27 cellular contexts compared by ENCODE assay signal in the genomic region with DNA sequence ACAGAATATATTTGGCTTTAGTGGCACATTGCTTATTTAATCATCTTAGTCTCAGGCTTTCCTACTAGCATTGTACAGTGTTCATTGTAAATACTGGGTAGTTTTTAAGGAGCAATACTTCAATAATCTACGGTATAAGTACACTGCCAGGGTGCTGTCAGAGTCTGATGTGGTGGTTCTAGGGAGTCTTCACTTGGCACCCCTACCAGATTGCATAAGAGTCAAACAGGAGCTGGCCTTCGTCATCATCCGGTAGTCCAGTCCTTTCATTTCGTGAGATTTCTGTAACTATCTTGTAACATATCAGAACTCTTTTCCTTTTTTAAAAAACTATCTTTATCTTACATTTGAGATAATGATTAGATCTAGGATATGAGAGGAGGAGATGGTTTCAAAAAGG.
DNase-seq lines count a peak whose midpoint lies in the region; ATAC-seq and TF ChIP-seq lines count a peak whose summit lies in the region.
"Had no signal": no experiment of that assay in that cellular context is flagged by ENCODE, and none has a peak within 500 bp of the region (broad histone marks: within the 10 kb centered on the region; RNA-seq: fewer than 3 reads in every experiment).

No MANE protein-coding gene starts in this region.

- H3K36me3 Mint-ChIP-seq in T-helper 17 cell (ENCODE audit: low read depth): no peaks in the 10 kb centered on the region

- peaks cover 7% of the 10 kb centered on the region for H3K4me1 ChIP-seq in cardiac muscle cell (ENCODE audit: low read depth)
- H3K4me1 ChIP-seq in osteoblast (ENCODE audit: insufficient read depth, low read length): no peaks in the 10 kb centered on the region
- H3K4me1 ChIP-seq in mucosa of descending colon (ENCODE audit: low read depth): no peaks in the 10 kb centered on the region
- H3K4me1 ChIP-seq: foreskin keratinocyte had no signal

- H3K27me3 ChIP-seq in cardiac muscle cell: no peaks in the 10 kb centered on the region
- H3K27me3 ChIP-seq in osteoblast (ENCODE audit: insufficient read depth, low read length): no peaks in the 10 kb centered on the region
- H3K27me3 ChIP-seq: BLaER1 treated with 17β-estradiol and CSF1 and Interleukin-3, amounts not matched to agents 10 nM and 100 nM; foreskin keratinocyte; hepatocyte had no signal

- H3K4me3 ChIP-seq in AG10803 (ENCODE audit: low read length) (peak overlapping the region; percentile 16), cardiac muscle cell (no peak overlapping the region), osteoblast (ENCODE audit: insufficient read depth, low read length) (no peak overlapping the region), mucosa of descending colon (no peak overlapping the region)
- H3K4me3 ChIP-seq: BLaER1 treated with 17β-estradiol and CSF1 and Interleukin-3, amounts not matched to agents 10 nM and 100 nM; hepatocyte; smooth muscle cell had no signal

- peak; percentile 71 for DNase-seq in AG10803 (ENCODE audit: low read depth)
- peak; percentile 61 for DNase-seq in amniotic epithelial cell (ENCODE audit: low read depth)
- DNase-seq in cardiac muscle cell (ENCODE audit: low read depth in 1 of 2, low spot score in 1 of 2): peak in 1 of 2 donors; percentile 74
- no peak for DNase-seq in osteoblast (ENCODE audit: insufficient read length, low spot score, missing footprints)
- no peak for DNase-seq in mucosa of descending colon
- DNase-seq in NCI-H146 treated with DMSO at 0.1 percent for 48 hours (lab: John Stamatoyannopoulos, UW; ENCODE audit: unreplicated experiment): no peak
- no peak for DNase-seq in NCI-H1694 treated with DMSO at 0.1 percent for 48 hours (lab: John Stamatoyannopoulos, UW)
- no peak for DNase-seq in T-helper 17 cell
- DNase-seq: ACHN; activated CD4-positive, alpha-beta T cell treated with anti-CD3 and anti-CD28 coated beads, Interleukin-2, amount 50 U/mL, for 1 hour; activated naive CD8-positive, alpha-beta T cell treated with anti-CD3 and anti-CD28 coated beads, Interleukin-2, amount 50 U/mL, for 24 hours; activated T-cell treated with anti-CD3 and anti-CD28 coated beads, Interleukin-2, amount 50 U/mL, for 48 hours; foreskin keratinocyte; GOT3; NCI-H1092 treated with DMSO at 0.1 percent for 48 hours; NCI-H1930; NCI-H69; SIG-M5; stimulated activated CD4-positive, alpha-beta T cell treated with anti-CD3 and anti-CD28 coated beads, Interleukin-2, amount 100 ng/mL, for 24 hours; SW 1271; T1000; trophoblast cell had no signal

- no peak overlapping the region for H3K4me3 Mint-ChIP-seq in T-helper 17 cell
- H3K4me3 Mint-ChIP-seq: activated naive CD8-positive, alpha-beta T cell treated with anti-CD3 and anti-CD28 coated beads, Interleukin-2, amount 50 U/mL, for 24 hours; memory B cell had no signal

- H3K9me3 ChIP-seq in cardiac muscle cell (ENCODE audit: low read depth) (no peaks in the 10 kb centered on the region), osteoblast (ENCODE audit: low read depth, low read length) (no peaks in the 10 kb centered on the region), mucosa of descending colon (no peaks in the 10 kb centered on the region), T-helper 17 cell (ENCODE audit: control insufficient read depth, low read length, poor library complexity, severe bottlenecking) (no peaks in the 10 kb centered on the region)
- H3K9me3 ChIP-seq: BLaER1 treated with 17β-estradiol and CSF1 and Interleukin-3, amounts not matched to agents 10 nM and 100 nM had no signal

- peaks cover 8% of the 10 kb centered on the region for H3K27me3 Mint-ChIP-seq in T-helper 17 cell
- H3K27me3 Mint-ChIP-seq: memory B cell had no signal

- ATAC-seq in mucosa of descending colon (no peak), T-helper 17 cell (no peak)
- ATAC-seq: activated naive CD8-positive, alpha-beta T cell treated with anti-CD3 and anti-CD28 coated beads, Interleukin-2, amount 50 U/mL, for 24 hours; foreskin keratinocyte; Panc1 had no signal

- no peaks in the 10 kb centered on the region for H3K4me1 Mint-ChIP-seq in T-helper 17 cell
- H3K4me1 Mint-ChIP-seq: activated naive CD8-positive, alpha-beta T cell treated with anti-CD3 and anti-CD28 coated beads, Interleukin-2, amount 50 U/mL, for 24 hours had no signal

- H3K36me3 ChIP-seq in cardiac muscle cell (peaks cover 10% of the 10 kb centered on the region), osteoblast (ENCODE audit: insufficient read depth, low read length) (peaks cover 11% of the 10 kb centered on the region), mucosa of descending colon (ENCODE audit: low read depth) (no peaks in the 10 kb centered on the region)
- H3K36me3 ChIP-seq: BLaER1 treated with 17β-estradiol and CSF1 and Interleukin-3, amounts not matched to agents 10 nM and 100 nM had no signal

- H3K27ac Mint-ChIP-seq in T-helper 17 cell: no peak overlapping the region
- H3K27ac Mint-ChIP-seq: activated naive CD8-positive, alpha-beta T cell treated with anti-CD3 and anti-CD28 coated beads, Interleukin-2, amount 50 U/mL, for 24 hours; memory B cell had no signal

- H3K27ac ChIP-seq in cardiac muscle cell (peak overlapping the region; percentile 8), osteoblast (ENCODE audit: low read depth, low read length) (peak overlapping the region; percentile 18)
- H3K27ac ChIP-seq: BLaER1 treated with 17β-estradiol and CSF1 and Interleukin-3, amounts not matched to agents 10 nM and 100 nM; foreskin keratinocyte; hepatocyte had no signal

- peaks cover 6% of the 10 kb centered on the region for H3K79me2 ChIP-seq in osteoblast (ENCODE audit: insufficient read depth, low read length)

- TF ChIP-seq CTCF in AG10803 (conservative IDR thresholded peaks at IDR 0.05; ENCODE audit: low read length) (no peak), cardiac muscle cell (IDR thresholded peaks at IDR 0.05; ENCODE audit: low read depth, low read length) (no peak), osteoblast (IDR thresholded peaks at IDR 0.05; ENCODE audit: extremely low read depth, low read depth, low read length) (no peak), mucosa of descending colon (IDR thresholded peaks at IDR 0.05) (no peak)

- no peak overlapping the region for H3K4me2 ChIP-seq in osteoblast (ENCODE audit: insufficient read depth, low read length)
- H3K4me2 ChIP-seq: BLaER1 treated with 17β-estradiol and CSF1 and Interleukin-3, amounts not matched to agents 10 nM and 100 nM; hepatocyte; smooth muscle cell had no signal

- no peak overlapping the region for H2AFZ ChIP-seq in osteoblast (ENCODE audit: low read length)
- H2AFZ ChIP-seq: hepatocyte had no signal

- intact Hi-C loops in mucosa of descending colon (cut with DNase I, micrococcal nuclease): no loop called here

- no peaks in the 10 kb centered on the region for H4K20me1 ChIP-seq in osteoblast (ENCODE audit: insufficient read depth, low read length)
- H4K20me1 ChIP-seq: BLaER1 treated with 17β-estradiol and CSF1 and Interleukin-3, amounts not matched to agents 10 nM and 100 nM had no signal

Comparison
In these comparisons a context has a peak if more than half of its experiments do, and no peak if none do; other contexts are left out.
1. DNase-seq: peak in AG10803 (single experiment) and amniotic epithelial cell (single experiment); none in osteoblast (single experiment), mucosa of descending colon (0 of 3), NCI-H146 treated with DMSO at 0.1 percent for 48 hours (single experiment), NCI-H1694 treated with DMSO at 0.1 percent for 48 hours (single experiment) and T-helper 17 cell (0 of 3).